Comparison of ENCODE assay signal across 2 cellular contexts in genomic region chr7:148994576-148994975, GRCh38.
TF ChIP-seq lines count a peak whose summit lies in the region.

No MANE protein-coding gene starts in this region.

TF ChIP-seq in GM12878, 131 proteins besides CTCF, POLR2A, EP300 and RAD21:
- TF ChIP-seq MEF2B (IDR thresholded peaks at IDR 0.05; ENCODE audit: partially characterized antibody, poor library complexity, severe bottlenecking) (no peak), BHLHE40 (IDR thresholded peaks at IDR 0.05; ENCODE audit: borderline replicate concordance in 1 of 2, low read depth in 2 of 2, low read length in 1 of 2) (no peak), USF1 (IDR thresholded peaks at IDR 0.05; ENCODE audit: borderline replicate concordance, extremely low read length, insufficient read depth, low read depth, low read length) (no peak), CEBPZ (IDR thresholded peaks at IDR 0.05; ENCODE audit: low read depth, low read length) (no peak)
TF ChIP-seq in GM12878: peak in this region for 0.

TF ChIP-seq in HepG2, 621 proteins besides CTCF, POLR2A, EP300 and RAD21:
- no peak for TF ChIP-seq KMT2B (CRISPR knock-in tag; IDR thresholded peaks at IDR 0.05)
- no peak for TF ChIP-seq HBP1 (CRISPR knock-in tag; IDR thresholded peaks at IDR 0.05; ENCODE audit: low read depth)
- no peak for TF ChIP-seq ARHGAP35 (CRISPR knock-in tag; IDR thresholded peaks at IDR 0.05; ENCODE audit: borderline replicate concordance)
- TF ChIP-seq SOX5 (CRISPR knock-in tag; IDR thresholded peaks at IDR 0.05; ENCODE audit: borderline replicate concordance) = no peak
- no peak for TF ChIP-seq ZBTB4 (CRISPR knock-in tag; IDR thresholded peaks at IDR 0.05; ENCODE audit: borderline replicate concordance)
- TF ChIP-seq ZNF143 (CRISPR knock-in tag; IDR thresholded peaks at IDR 0.05) = no peak
- no peak for TF ChIP-seq SP1 (IDR thresholded peaks at IDR 0.05)
- TF ChIP-seq SP1 (CRISPR knock-in tag; IDR thresholded peaks at IDR 0.05) = no peak
- no peak for TF ChIP-seq ZNF672 (CRISPR knock-in tag; IDR thresholded peaks at IDR 0.05)
- no peak for TF ChIP-seq MTF1 (CRISPR knock-in tag; IDR thresholded peaks at IDR 0.05)
- TF ChIP-seq TOE1 (CRISPR knock-in tag; IDR thresholded peaks at IDR 0.05) = no peak
- no peak for TF ChIP-seq CCDC6 (CRISPR knock-in tag; IDR thresholded peaks at IDR 0.05)
- no peak for TF ChIP-seq ZNF3 (CRISPR knock-in tag; IDR thresholded peaks at IDR 0.05)
- TF ChIP-seq HINFP (CRISPR knock-in tag; IDR thresholded peaks at IDR 0.05; ENCODE audit: low read depth) = no peak
- no peak for TF ChIP-seq FOSL1 (CRISPR knock-in tag; IDR thresholded peaks at IDR 0.05; ENCODE audit: borderline replicate concordance)
- TF ChIP-seq TP53 (CRISPR knock-in tag; conservative IDR thresholded peaks at IDR 0.05) = no peak
- TF ChIP-seq TCF7 (IDR thresholded peaks at IDR 0.05; ENCODE audit: low read depth) = no peak
- no peak for TF ChIP-seq IKZF4 (CRISPR knock-in tag; IDR thresholded peaks at IDR 0.05; ENCODE audit: borderline replicate concordance, low read depth, not compliant biosample characterization)
- TF ChIP-seq ZNF496 (CRISPR knock-in tag; IDR thresholded peaks at IDR 0.05; ENCODE audit: insufficient replicate concordance) = no peak
- TF ChIP-seq E2F1 (CRISPR knock-in tag; IDR thresholded peaks at IDR 0.05) = no peak
- TF ChIP-seq ZHX2 (IDR thresholded peaks at IDR 0.05; ENCODE audit: low read depth) = no peak
- TF ChIP-seq ZHX2 (CRISPR knock-in tag; IDR thresholded peaks at IDR 0.05; ENCODE audit: borderline replicate concordance) = no peak
